ENCODE assay signal across 2 cellular contexts in the genomic region with DNA sequence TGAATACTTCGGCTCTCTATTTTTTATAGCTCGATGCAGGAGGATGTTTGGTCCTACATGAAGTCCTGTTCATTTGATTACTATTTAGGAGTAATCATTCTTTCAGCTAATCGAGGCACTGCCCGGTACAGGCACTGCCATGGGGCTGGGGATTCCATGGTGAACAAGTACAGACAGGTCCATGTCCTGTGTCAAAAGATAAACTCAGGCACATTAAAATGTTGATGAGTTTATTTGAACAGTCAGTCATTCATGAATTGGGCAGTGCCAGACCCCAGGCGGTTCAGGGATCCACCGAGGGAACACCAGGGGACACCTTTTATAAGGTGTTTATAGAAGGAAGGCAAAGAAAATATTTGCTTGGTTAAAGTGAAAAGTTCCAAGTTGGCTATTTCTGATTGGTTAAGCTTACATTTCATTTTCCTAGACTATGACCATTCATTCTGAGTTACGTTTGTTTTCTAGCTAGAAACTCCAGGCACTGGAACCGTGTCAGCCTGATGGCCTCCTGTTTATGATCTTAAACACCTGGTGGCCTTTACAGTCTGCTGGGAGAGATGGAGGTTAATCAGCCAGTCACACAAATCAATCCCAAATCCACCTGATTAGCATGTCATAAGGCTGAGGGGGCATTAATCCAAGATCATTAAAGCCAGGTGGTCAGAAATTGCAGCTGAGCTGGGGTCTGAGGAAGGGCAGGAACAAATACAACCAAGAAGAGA.
A peak's percentile ranks its signal among the peaks of the same experiment; 100 is the strongest.
TF ChIP-seq lines count a peak whose summit lies in the region.

No MANE protein-coding gene starts in this region.

TF ChIP-seq in HEK293, 187 proteins besides CTCF, POLR2A, EP300 and RAD21:
- TF ChIP-seq, protein P1, sequence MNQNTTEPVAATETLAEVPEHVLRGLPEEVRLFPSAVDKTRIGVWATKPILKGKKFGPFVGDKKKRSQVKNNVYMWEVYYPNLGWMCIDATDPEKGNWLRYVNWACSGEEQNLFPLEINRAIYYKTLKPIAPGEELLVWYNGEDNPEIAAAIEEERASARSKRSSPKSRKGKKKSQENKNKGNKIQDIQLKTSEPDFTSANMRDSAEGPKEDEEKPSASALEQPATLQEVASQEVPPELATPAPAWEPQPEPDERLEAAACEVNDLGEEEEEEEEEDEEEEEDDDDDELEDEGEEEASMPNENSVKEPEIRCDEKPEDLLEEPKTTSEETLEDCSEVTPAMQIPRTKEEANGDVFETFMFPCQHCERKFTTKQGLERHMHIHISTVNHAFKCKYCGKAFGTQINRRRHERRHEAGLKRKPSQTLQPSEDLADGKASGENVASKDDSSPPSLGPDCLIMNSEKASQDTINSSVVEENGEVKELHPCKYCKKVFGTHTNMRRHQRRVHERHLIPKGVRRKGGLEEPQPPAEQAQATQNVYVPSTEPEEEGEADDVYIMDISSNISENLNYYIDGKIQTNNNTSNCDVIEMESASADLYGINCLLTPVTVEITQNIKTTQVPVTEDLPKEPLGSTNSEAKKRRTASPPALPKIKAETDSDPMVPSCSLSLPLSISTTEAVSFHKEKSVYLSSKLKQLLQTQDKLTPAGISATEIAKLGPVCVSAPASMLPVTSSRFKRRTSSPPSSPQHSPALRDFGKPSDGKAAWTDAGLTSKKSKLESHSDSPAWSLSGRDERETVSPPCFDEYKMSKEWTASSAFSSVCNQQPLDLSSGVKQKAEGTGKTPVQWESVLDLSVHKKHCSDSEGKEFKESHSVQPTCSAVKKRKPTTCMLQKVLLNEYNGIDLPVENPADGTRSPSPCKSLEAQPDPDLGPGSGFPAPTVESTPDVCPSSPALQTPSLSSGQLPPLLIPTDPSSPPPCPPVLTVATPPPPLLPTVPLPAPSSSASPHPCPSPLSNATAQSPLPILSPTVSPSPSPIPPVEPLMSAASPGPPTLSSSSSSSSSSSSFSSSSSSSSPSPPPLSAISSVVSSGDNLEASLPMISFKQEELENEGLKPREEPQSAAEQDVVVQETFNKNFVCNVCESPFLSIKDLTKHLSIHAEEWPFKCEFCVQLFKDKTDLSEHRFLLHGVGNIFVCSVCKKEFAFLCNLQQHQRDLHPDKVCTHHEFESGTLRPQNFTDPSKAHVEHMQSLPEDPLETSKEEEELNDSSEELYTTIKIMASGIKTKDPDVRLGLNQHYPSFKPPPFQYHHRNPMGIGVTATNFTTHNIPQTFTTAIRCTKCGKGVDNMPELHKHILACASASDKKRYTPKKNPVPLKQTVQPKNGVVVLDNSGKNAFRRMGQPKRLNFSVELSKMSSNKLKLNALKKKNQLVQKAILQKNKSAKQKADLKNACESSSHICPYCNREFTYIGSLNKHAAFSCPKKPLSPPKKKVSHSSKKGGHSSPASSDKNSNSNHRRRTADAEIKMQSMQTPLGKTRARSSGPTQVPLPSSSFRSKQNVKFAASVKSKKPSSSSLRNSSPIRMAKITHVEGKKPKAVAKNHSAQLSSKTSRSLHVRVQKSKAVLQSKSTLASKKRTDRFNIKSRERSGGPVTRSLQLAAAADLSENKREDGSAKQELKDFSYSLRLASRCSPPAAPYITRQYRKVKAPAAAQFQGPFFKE (tag by site-specific recombination; IDR thresholded peaks at IDR 0.05; ENCODE audit: borderline replicate concordance): no peak
- no peak for TF ChIP-seq ZNF24 (tag by site-specific recombination; IDR thresholded peaks at IDR 0.05)
- TF ChIP-seq WT1 (tag by site-specific recombination; IDR thresholded peaks at IDR 0.05): no peak
- TF ChIP-seq ZNF549 (tag by site-specific recombination; IDR thresholded peaks at IDR 0.05): peak; percentile 79
- no peak for TF ChIP-seq ZNF837 (tag by site-specific recombination; IDR thresholded peaks at IDR 0.05)
- TF ChIP-seq ZNF214 (tag by site-specific recombination; IDR thresholded peaks at IDR 0.05; ENCODE audit: borderline replicate concordance): no peak
- no peak for TF ChIP-seq TCF7L2 (IDR thresholded peaks at IDR 0.05; ENCODE audit: borderline replicate concordance, low read depth, low read length)
- TF ChIP-seq KLF16 (tag by site-specific recombination; IDR thresholded peaks at IDR 0.05): no peak
- TF ChIP-seq ZIC2 (tag by site-specific recombination; IDR thresholded peaks at IDR 0.05): peak; percentile 40; the same call in 1 of the 2 replicates
- no peak for TF ChIP-seq ZNF501 (tag by site-specific recombination; IDR thresholded peaks at IDR 0.05)
- no peak for TF ChIP-seq ZNF350 (tag by site-specific recombination; IDR thresholded peaks at IDR 0.05)
- TF ChIP-seq ZNF521 (tag by site-specific recombination; IDR thresholded peaks at IDR 0.05): no peak
- TF ChIP-seq ZNF555 (tag by site-specific recombination; conservative IDR thresholded peaks at IDR 0.05): no peak
- no peak for TF ChIP-seq ZBTB17 (tag by site-specific recombination; IDR thresholded peaks at IDR 0.05)

TF ChIP-seq in WTC11, 78 proteins besides CTCF, POLR2A, EP300 and RAD21 (continued from another document):
- TF ChIP-seq, protein P2, sequence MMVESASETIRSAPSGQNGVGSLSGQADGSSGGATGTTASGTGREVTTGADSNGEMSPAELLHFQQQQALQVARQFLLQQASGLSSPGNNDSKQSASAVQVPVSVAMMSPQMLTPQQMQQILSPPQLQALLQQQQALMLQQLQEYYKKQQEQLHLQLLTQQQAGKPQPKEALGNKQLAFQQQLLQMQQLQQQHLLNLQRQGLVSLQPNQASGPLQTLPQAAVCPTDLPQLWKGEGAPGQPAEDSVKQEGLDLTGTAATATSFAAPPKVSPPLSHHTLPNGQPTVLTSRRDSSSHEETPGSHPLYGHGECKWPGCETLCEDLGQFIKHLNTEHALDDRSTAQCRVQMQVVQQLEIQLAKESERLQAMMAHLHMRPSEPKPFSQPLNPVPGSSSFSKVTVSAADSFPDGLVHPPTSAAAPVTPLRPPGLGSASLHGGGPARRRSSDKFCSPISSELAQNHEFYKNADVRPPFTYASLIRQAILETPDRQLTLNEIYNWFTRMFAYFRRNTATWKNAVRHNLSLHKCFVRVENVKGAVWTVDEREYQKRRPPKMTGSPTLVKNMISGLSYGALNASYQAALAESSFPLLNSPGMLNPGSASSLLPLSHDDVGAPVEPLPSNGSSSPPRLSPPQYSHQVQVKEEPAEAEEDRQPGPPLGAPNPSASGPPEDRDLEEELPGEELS (CRISPR knock-in tag; IDR thresholded peaks at IDR 0.05): no peak
- TF ChIP-seq, protein P3, sequence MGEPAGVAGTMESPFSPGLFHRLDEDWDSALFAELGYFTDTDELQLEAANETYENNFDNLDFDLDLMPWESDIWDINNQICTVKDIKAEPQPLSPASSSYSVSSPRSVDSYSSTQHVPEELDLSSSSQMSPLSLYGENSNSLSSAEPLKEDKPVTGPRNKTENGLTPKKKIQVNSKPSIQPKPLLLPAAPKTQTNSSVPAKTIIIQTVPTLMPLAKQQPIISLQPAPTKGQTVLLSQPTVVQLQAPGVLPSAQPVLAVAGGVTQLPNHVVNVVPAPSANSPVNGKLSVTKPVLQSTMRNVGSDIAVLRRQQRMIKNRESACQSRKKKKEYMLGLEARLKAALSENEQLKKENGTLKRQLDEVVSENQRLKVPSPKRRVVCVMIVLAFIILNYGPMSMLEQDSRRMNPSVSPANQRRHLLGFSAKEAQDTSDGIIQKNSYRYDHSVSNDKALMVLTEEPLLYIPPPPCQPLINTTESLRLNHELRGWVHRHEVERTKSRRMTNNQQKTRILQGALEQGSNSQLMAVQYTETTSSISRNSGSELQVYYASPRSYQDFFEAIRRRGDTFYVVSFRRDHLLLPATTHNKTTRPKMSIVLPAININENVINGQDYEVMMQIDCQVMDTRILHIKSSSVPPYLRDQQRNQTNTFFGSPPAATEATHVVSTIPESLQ (CRISPR knock-in tag; IDR thresholded peaks at IDR 0.05): no peak
- TF ChIP-seq ZNF138 (CRISPR knock-in tag; conservative IDR thresholded peaks at IDR 0.05) (no peak), TEAD4 (CRISPR knock-in tag; IDR thresholded peaks at IDR 0.05) (no peak), ZNF263 (CRISPR knock-in tag; IDR thresholded peaks at IDR 0.05; ENCODE audit: low read depth) (no peak)
- TF ChIP-seq, protein P4, sequence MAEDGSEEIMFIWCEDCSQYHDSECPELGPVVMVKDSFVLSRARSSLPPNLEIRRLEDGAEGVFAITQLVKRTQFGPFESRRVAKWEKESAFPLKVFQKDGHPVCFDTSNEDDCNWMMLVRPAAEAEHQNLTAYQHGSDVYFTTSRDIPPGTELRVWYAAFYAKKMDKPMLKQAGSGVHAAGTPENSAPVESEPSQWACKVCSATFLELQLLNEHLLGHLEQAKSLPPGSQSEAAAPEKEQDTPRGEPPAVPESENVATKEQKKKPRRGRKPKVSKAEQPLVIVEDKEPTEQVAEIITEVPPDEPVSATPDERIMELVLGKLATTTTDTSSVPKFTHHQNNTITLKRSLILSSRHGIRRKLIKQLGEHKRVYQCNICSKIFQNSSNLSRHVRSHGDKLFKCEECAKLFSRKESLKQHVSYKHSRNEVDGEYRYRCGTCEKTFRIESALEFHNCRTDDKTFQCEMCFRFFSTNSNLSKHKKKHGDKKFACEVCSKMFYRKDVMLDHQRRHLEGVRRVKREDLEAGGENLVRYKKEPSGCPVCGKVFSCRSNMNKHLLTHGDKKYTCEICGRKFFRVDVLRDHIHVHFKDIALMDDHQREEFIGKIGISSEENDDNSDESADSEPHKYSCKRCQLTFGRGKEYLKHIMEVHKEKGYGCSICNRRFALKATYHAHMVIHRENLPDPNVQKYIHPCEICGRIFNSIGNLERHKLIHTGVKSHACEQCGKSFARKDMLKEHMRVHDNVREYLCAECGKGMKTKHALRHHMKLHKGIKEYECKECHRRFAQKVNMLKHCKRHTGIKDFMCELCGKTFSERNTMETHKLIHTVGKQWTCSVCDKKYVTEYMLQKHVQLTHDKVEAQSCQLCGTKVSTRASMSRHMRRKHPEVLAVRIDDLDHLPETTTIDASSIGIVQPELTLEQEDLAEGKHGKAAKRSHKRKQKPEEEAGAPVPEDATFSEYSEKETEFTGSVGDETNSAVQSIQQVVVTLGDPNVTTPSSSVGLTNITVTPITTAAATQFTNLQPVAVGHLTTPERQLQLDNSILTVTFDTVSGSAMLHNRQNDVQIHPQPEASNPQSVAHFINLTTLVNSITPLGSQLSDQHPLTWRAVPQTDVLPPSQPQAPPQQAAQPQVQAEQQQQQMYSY (CRISPR knock-in tag; IDR thresholded peaks at IDR 0.05): no peak
- TF ChIP-seq, protein P5, sequence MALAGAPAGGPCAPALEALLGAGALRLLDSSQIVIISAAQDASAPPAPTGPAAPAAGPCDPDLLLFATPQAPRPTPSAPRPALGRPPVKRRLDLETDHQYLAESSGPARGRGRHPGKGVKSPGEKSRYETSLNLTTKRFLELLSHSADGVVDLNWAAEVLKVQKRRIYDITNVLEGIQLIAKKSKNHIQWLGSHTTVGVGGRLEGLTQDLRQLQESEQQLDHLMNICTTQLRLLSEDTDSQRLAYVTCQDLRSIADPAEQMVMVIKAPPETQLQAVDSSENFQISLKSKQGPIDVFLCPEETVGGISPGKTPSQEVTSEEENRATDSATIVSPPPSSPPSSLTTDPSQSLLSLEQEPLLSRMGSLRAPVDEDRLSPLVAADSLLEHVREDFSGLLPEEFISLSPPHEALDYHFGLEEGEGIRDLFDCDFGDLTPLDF (CRISPR knock-in tag; IDR thresholded peaks at IDR 0.05): no peak
- TF ChIP-seq, protein P6, sequence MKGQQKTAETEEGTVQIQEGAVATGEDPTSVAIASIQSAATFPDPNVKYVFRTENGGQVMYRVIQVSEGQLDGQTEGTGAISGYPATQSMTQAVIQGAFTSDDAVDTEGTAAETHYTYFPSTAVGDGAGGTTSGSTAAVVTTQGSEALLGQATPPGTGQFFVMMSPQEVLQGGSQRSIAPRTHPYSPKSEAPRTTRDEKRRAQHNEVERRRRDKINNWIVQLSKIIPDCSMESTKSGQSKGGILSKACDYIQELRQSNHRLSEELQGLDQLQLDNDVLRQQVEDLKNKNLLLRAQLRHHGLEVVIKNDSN (CRISPR knock-in tag; IDR thresholded peaks at IDR 0.05): no peak
